In genomic region chr5:115396079-115396478, GRCh38 we compare ENCODE assay signal across 22 cellular contexts.
"Had no signal": no experiment of that assay in that cellular context is flagged by ENCODE, and none has a peak within 500 bp of the region (broad histone marks: within the 10 kb centered on the region; RNA-seq: fewer than 3 reads in every experiment).

No MANE protein-coding gene starts in this region.

- ATAC-seq: activated T-cell treated with anti-CD3 and anti-CD28 coated beads, Interleukin-2, amount 50 U/mL, for 4 hours; PC-3; T-cell had no signal

- DNase-seq: activated CD4-positive, alpha-beta memory T cell treated with anti-CD3 and anti-CD28 coated beads for 36 hours; activated CD4-positive, alpha-beta T cell treated with anti-CD3 and anti-CD28 coated beads, Interleukin-2, amount 10 ng/mL, durations not matched to agents 7 days and 5 days; activated CD4-positive, CD25-positive, alpha-beta regulatory T cell; activated CD8-positive, alpha-beta memory T cell treated with anti-CD3 and anti-CD28 coated beads for 24 hours; activated gamma-delta T cell; activated naive CD4-positive, alpha-beta T cell treated with anti-CD3 and anti-CD28 coated beads for 36 hours; activated T-cell treated with anti-CD3 and anti-CD28 coated beads, Interleukin-2, amount 50 U/mL, for 4 hours; brain microvascular endothelial cell; cerebellar nuclear complex; KG1; NCI-H1092 treated with DMSO at 0.1 percent for 48 hours; NCI-H1417 treated with DMSO at 0.1 percent for 48 hours; NCI-H1694; NCI-H2029; NCI-H2107; NCI-H2171 treated with DMSO at 0.1 percent for 48 hours; NCI-H526; PC-3; SHP77 treated with DMSO at 0.1 percent for 48 hours; T-cell; T-helper 2 cell; T1000 had no signal
